In genomic region chr4:112857461-112857860, GRCh38 we compare ENCODE assay signal across 10 cellular contexts.
A peak's percentile ranks its signal among the peaks of the same experiment; 100 is the strongest.
DNase-seq lines count a peak whose midpoint lies in the region; TF ChIP-seq lines count a peak whose summit lies in the region.
"Had no signal": no experiment of that assay in that cellular context is flagged by ENCODE, and none has a peak within 500 bp of the region (broad histone marks: within the 10 kb centered on the region; RNA-seq: fewer than 3 reads in every experiment).

No MANE protein-coding gene starts in this region.

- H3K4me3 ChIP-seq in A673 (ENCODE audit: low read depth, low read length, poor library complexity, severe bottlenecking) (no peak overlapping the region), mammary epithelial cell (replicated peaks in 1 of 3; ENCODE audit: insufficient read depth in 1 of 3, low read depth in 2 of 3, low read length in 3 of 3) (no peak overlapping the region), prostate gland (no peak overlapping the region)

- DNase-seq in A673 (ENCODE audit: low spot score) (peak; percentile 49), HT1080 (ENCODE audit: low read depth) (peak; percentile 93), mammary epithelial cell (peak; percentile 95), kidney tubule cell (ENCODE audit: low spot score) (peak; percentile 86), prostate gland (ENCODE audit: low spot score) (no peak), SKM-1 treated with dmso at 0.1 percent for 144 hours (lab: John Stamatoyannopoulos, UW; ENCODE audit: unreplicated experiment) (no peak)
- DNase-seq in stimulated activated CD4-positive, alpha-beta T cell treated with anti-CD3 and anti-CD28 coated beads, Interleukin-2, amount 100 ng/mL, for 24 hours, result no peak
- DNase-seq in stimulated activated CD4-positive, alpha-beta T cell treated with anti-CD3 and anti-CD28 coated beads, Interleukin-2, amount 100 ng/mL, for 48 hours, result no peak
- DNase-seq: effector memory CD4-positive, alpha-beta T cell had no signal

- H2AFZ ChIP-seq in mammary epithelial cell (ENCODE audit: low read depth, low read length), result no peak overlapping the region

- 0% methylated on average over 1 of the region's 1 CpG for WGBS in mammary epithelial cell (ENCODE audit: low coverage, missing lambda C conversion rate)
- 57% methylated on average over 1 of the region's 1 CpG for WGBS in prostate gland

- H3K4me1 ChIP-seq in A673 (ENCODE audit: insufficient read depth, low read length, poor library complexity, severe bottlenecking) (peaks cover 23% of the 10 kb centered on the region), mammary epithelial cell (ENCODE audit: insufficient read depth, low read length) (peaks cover 20% of the 10 kb centered on the region), prostate gland (replicated peaks) (no peaks in the 10 kb centered on the region)

- no peaks in the 10 kb centered on the region for H3K27me3 ChIP-seq in A673 (replicated peaks; ENCODE audit: insufficient read depth, low read depth, low read length, poor library complexity)
- no peaks in the 10 kb centered on the region for H3K27me3 ChIP-seq in mammary epithelial cell (ENCODE audit: insufficient read depth, low read length)
- H3K27me3 ChIP-seq in prostate gland (replicated peaks; ENCODE audit: insufficient read depth), result no peaks in the 10 kb centered on the region

- BruUV-seq in A673 (replicated peaks; lab: Mats Ljungman, UMichigan) (no TSS peak), mammary epithelial cell (replicated peaks; lab: Mats Ljungman, UMichigan) (no TSS peak)

- H3K27ac ChIP-seq in A673 (ENCODE audit: low read depth, low read length, poor library complexity, severe bottlenecking) (no peak overlapping the region), mammary epithelial cell (ENCODE audit: insufficient read depth, low read depth, low read length) (peak overlapping the region; percentile 71), prostate gland (no peak overlapping the region)
- H3K27ac ChIP-seq: C4-2B had no signal

- H3K36me3 ChIP-seq in A673 (ENCODE audit: insufficient read depth, low read length, poor library complexity, severe bottlenecking) (no peaks in the 10 kb centered on the region), mammary epithelial cell (ENCODE audit: insufficient read depth, low read length) (no peaks in the 10 kb centered on the region), prostate gland (no peaks in the 10 kb centered on the region)

- H3K4me2 ChIP-seq in mammary epithelial cell (ENCODE audit: insufficient read depth, low read depth, low read length), result peak overlapping the region; percentile 66

- H4K20me1 ChIP-seq in mammary epithelial cell (ENCODE audit: insufficient read depth, low read length), result no peaks in the 10 kb centered on the region

- TF ChIP-seq CTCF in A673 (conservative IDR thresholded peaks at IDR 0.05; ENCODE audit: low read depth, low read length), result no peak
- TF ChIP-seq CTCF in mammary epithelial cell (conservative IDR thresholded peaks at IDR 0.05 in 1 of 2, IDR thresholded peaks at IDR 0.05 in 1 of 2; ENCODE audit: extremely low read depth in 1 of 2, insufficient read depth in 1 of 2, low read depth in 1 of 2, low read length in 2 of 2), result no peak
- TF ChIP-seq CTCF in prostate gland (IDR thresholded peaks at IDR 0.05), result no peak

- no peaks in the 10 kb centered on the region for H3K79me2 ChIP-seq in mammary epithelial cell (ENCODE audit: insufficient read depth, low read length)

- H3K9me3 ChIP-seq in A673 (ENCODE audit: low read depth, low read length, poor library complexity, severe bottlenecking), result no peaks in the 10 kb centered on the region
- no peaks in the 10 kb centered on the region for H3K9me3 ChIP-seq in mammary epithelial cell (replicated peaks; ENCODE audit: insufficient read depth, low read length)
- H3K9me3 ChIP-seq in prostate gland, result no peaks in the 10 kb centered on the region

- dilution Hi-C loops in mammary epithelial cell (cut with HindIII; ENCODE audit: low sequenced_read_pairs), result no loop called here

- CTCF ChIA-PET in A673 (lab: Charles Lee), result no interaction called here
- CTCF ChIA-PET in mammary epithelial cell (lab: Charles Lee; ENCODE audit: low non-redundant PET), result no interaction called here

- in situ Hi-C loops in mammary epithelial cell (cut with MboI; ENCODE audit: low sequenced_read_pairs in 2 of 2), result no loop called here

- no peak overlapping the region for H3K9ac ChIP-seq in mammary epithelial cell (ENCODE audit: insufficient read depth, low read length)

- TF ChIP-seq POLR2A in prostate gland (IDR thresholded peaks at IDR 0.05), result no peak

- POLR2A ChIA-PET in A673 (lab: Charles Lee; ENCODE audit: low non-redundant PET), result no interaction called here

- intact Hi-C loops in A673 (cut with micrococcal nuclease; ENCODE audit: unreplicated experiment) (no loop called here), mammary epithelial cell (cut with micrococcal nuclease) (loop anchor here (5.0 kb wide), 1 partner anchor 220 kb away; the partner anchor contains the start of genes LARP7 and ZGRF1), prostate gland (cut with DNase I) (no loop called here)

Comparison
In these comparisons a context has a peak if more than half of its experiments do, and no peak if none do; other contexts are left out.
1. DNase-seq: peak in A673 (single experiment), HT1080 (single experiment), mammary epithelial cell (single experiment) and kidney tubule cell (single experiment); none in stimulated activated CD4-positive, alpha-beta T cell treated with anti-CD3 and anti-CD28 coated beads, Interleukin-2, amount 100 ng/mL, for 24 hours (0 of 2), prostate gland (single experiment), stimulated activated CD4-positive, alpha-beta T cell treated with anti-CD3 and anti-CD28 coated beads, Interleukin-2, amount 100 ng/mL, for 48 hours (0 of 2) and SKM-1 treated with dmso at 0.1 percent for 144 hours (single experiment).